Comparison of ENCODE assay signal across 14 cellular contexts in the genomic region with DNA sequence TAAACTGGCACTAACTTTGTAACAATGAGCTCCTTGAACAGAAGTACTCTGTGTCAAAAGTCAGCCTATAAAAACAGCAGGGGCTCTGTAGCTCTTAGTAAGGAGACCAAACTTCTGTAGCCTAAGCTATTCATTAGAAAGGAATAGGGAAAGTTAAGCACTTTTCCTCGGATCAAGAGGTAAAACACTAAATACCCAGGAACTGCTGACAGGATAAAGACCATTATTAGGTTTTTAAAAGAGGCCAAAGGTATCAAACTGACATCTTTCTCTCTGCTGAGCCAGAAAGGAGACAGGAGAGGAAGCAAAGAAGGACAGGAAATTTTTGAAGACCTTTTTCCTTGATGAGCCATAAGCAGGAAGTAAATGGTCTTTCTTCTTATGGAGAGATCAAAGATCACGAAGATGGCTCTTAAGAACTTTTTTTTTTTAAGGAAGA. TPM values are rescaled to one million over a fixed set of nuclear protein-coding genes. Genes with fewer than 3 reads are reported as not detected.
DNase-seq lines count a peak whose midpoint lies in the region; ATAC-seq, FAIRE-seq and TF ChIP-seq lines count a peak whose summit lies in the region.
"Had no signal": no experiment of that assay in that cellular context is flagged by ENCODE, and none has a peak within 500 bp of the region (broad histone marks: within the 10 kb centered on the region; RNA-seq: fewer than 3 reads in every experiment).

No MANE protein-coding gene starts in this region.

- 31% methylated on average over 1 of the region's 2 CpGs for WGBS in mesenchymal stem cell
- no CpG with 5 or more reads among the region's 2 CpGs for WGBS in trophoblast cell (ENCODE audit: extremely low coverage, insufficient coverage, insufficient read length)

- peaks cover 9% of the 10 kb centered on the region for H3K4me1 ChIP-seq in BLaER1
- no peaks in the 10 kb centered on the region for H3K4me1 ChIP-seq in mesenchymal stem cell (ENCODE audit: control insufficient read depth, insufficient read depth, low read depth, low read length)
- H3K4me1 ChIP-seq in trophoblast cell (ENCODE audit: control insufficient read depth in 1 of 2, insufficient read depth in 2 of 2, low read length in 2 of 2) = no peaks in the 10 kb centered on the region

- FAIRE-seq in RCC 7860 (lab: Jason Lieb, UNC) = no peak
- FAIRE-seq: GM19239 had no signal

- peaks cover 37% of the 10 kb centered on the region for H3K36me3 ChIP-seq in BLaER1
- H3K36me3 ChIP-seq in mesenchymal stem cell (ENCODE audit: control insufficient read depth in 1 of 2, insufficient read depth in 2 of 2, low read depth in 1 of 2, low read length in 2 of 2) = peaks cover 0 to 10% of the 10 kb centered on the region in 2 experiments
- H3K36me3 ChIP-seq in trophoblast cell (ENCODE audit: control insufficient read depth in 1 of 2, insufficient read depth in 2 of 2, low read length in 2 of 2) = peaks cover 0 to 3% of the 10 kb centered on the region in 2 experiments
- H3K36me3 ChIP-seq: adrenal gland had no signal

- no peak overlapping the region for H2AFZ ChIP-seq in mesenchymal stem cell (ENCODE audit: low read depth, low read length)
- no peak overlapping the region for H2AFZ ChIP-seq in trophoblast cell (ENCODE audit: insufficient read depth, low read length, poor library complexity)

- no peaks in the 10 kb centered on the region for H4K20me1 ChIP-seq in BLaER1

- no peak overlapping the region for H2AK5ac ChIP-seq in mesenchymal stem cell (ENCODE audit: low read length, severe bottlenecking)
- H2AK5ac ChIP-seq in trophoblast cell (ENCODE audit: low read length) = no peak overlapping the region

- no peaks in the 10 kb centered on the region for H3K79me2 ChIP-seq in trophoblast cell (ENCODE audit: control insufficient read depth, insufficient read depth, low read length, poor library complexity)

- H3K9me3 Mint-ChIP-seq in activated naive CD8-positive, alpha-beta T cell treated with anti-CD3 and anti-CD28 coated beads, Interleukin-2, amount 50 U/mL, for 24 hours = no peaks in the 10 kb centered on the region

- no peak for ATAC-seq in activated naive CD8-positive, alpha-beta T cell treated with anti-CD3 and anti-CD28 coated beads, Interleukin-2, amount 50 U/mL, for 24 hours
- ATAC-seq: heart right ventricle had no signal

- H3K36me3 Mint-ChIP-seq in activated naive CD8-positive, alpha-beta T cell treated with anti-CD3 and anti-CD28 coated beads, Interleukin-2, amount 50 U/mL, for 24 hours (ENCODE audit: low read depth) = peaks cover 8% of the 10 kb centered on the region

- H3K23ac ChIP-seq in mesenchymal stem cell (ENCODE audit: low read length in 2 of 2) (no peak overlapping the region), trophoblast cell (ENCODE audit: low read length) (no peak overlapping the region)

- H3K14ac ChIP-seq in mesenchymal stem cell (ENCODE audit: low read length in 2 of 2) (no peak overlapping the region), trophoblast cell (ENCODE audit: low read length) (no peak overlapping the region)

- H3K4me3 ChIP-seq in BLaER1 = no peak overlapping the region
- H3K4me3 ChIP-seq in mesenchymal stem cell (ENCODE audit: insufficient read depth in 1 of 2, low read depth in 1 of 2, low read length in 2 of 2) = no peak overlapping the region
- H3K4me3 ChIP-seq in trophoblast cell (ENCODE audit: low read depth, low read length) = no peak overlapping the region
- H3K4me3 ChIP-seq: adrenal gland, heart right ventricle had no signal

- H2BK120ac ChIP-seq in mesenchymal stem cell (ENCODE audit: low read depth, low read length) = no peak overlapping the region
- H2BK120ac ChIP-seq in trophoblast cell (ENCODE audit: insufficient read depth, low read length, poor library complexity) = no peak overlapping the region

- DNase-seq in HEK293T (ENCODE audit: extremely low spot score) (peak; percentile 32), mesenchymal stem cell (peak; percentile 28), RCC 7860 (ENCODE audit: low spot score) (no peak), trophoblast cell (no peak)
- no peak for DNase-seq in activated naive CD8-positive, alpha-beta T cell treated with anti-CD3 and anti-CD28 coated beads, Interleukin-2, amount 50 U/mL, for 24 hours
- no peak for DNase-seq in stimulated activated CD4-positive, alpha-beta T cell treated with anti-CD3 and anti-CD28 coated beads, Interleukin-2, amount 100 ng/mL, for 24 hours
- DNase-seq in NK-92 treated with Interleukin-12 subunit alpha and Interleukin-12 subunit beta, amount 100 ng/mL, for 24 hours (lab: John Stamatoyannopoulos, UW) = no peak
- DNase-seq: activated CD8-positive, alpha-beta memory T cell treated with anti-CD3 and anti-CD28 coated beads for 24 hours; adrenal gland; heart right ventricle; NCI-H1105 had no signal

- H3K27me3 Mint-ChIP-seq in activated naive CD8-positive, alpha-beta T cell treated with anti-CD3 and anti-CD28 coated beads, Interleukin-2, amount 50 U/mL, for 24 hours = no peaks in the 10 kb centered on the region

- POLR2A ChIA-PET in HEK293T (lab: Yijun Ruan, JAX) = interaction anchor here (2.1 kb wide), 1 partner anchor 32 kb away, joined by 13 read pairs; the partner anchor contains the start of genes ABCE1 and ANAPC10

- CTCF ChIA-PET in HEK293T (lab: Yijun Ruan, JAX) = interaction anchor here (0.6 to 0.7 kb wide), 6 partner anchors 9 to 1952 kb away, joined by 3 to 4 read pairs (median 4); no protein-coding TSS in a partner anchor

- peak overlapping the region; percentile 26 for H3K4me2 ChIP-seq in BLaER1
- peak overlapping the region; percentile 27 for H3K4me2 ChIP-seq in mesenchymal stem cell (ENCODE audit: low read length, poor library complexity, severe bottlenecking)
- H3K4me2 ChIP-seq in trophoblast cell (ENCODE audit: low read length) = no peak overlapping the region

- H3K4me1 Mint-ChIP-seq in activated naive CD8-positive, alpha-beta T cell treated with anti-CD3 and anti-CD28 coated beads, Interleukin-2, amount 50 U/mL, for 24 hours = peaks cover 11% of the 10 kb centered on the region

- H3K4me3 Mint-ChIP-seq in activated naive CD8-positive, alpha-beta T cell treated with anti-CD3 and anti-CD28 coated beads, Interleukin-2, amount 50 U/mL, for 24 hours = no peak overlapping the region

- no peak overlapping the region for H2BK15ac ChIP-seq in mesenchymal stem cell (ENCODE audit: low read depth, poor library complexity, severe bottlenecking)

- H3K9me3 ChIP-seq in BLaER1 (no peaks in the 10 kb centered on the region), mesenchymal stem cell (ENCODE audit: control insufficient read depth, low read length) (no peaks in the 10 kb centered on the region), trophoblast cell (ENCODE audit: insufficient read depth, low read depth, low read length) (no peaks in the 10 kb centered on the region)
- H3K9me3 ChIP-seq: heart right ventricle had no signal

- peaks cover 6% of the 10 kb centered on the region for H3K79me1 ChIP-seq in mesenchymal stem cell (replicated peaks; ENCODE audit: low read length, poor library complexity, severe bottlenecking)
- no peaks in the 10 kb centered on the region for H3K79me1 ChIP-seq in trophoblast cell (ENCODE audit: low read length)

- H3K9ac ChIP-seq in BLaER1 (no peak overlapping the region), mesenchymal stem cell (ENCODE audit: low read length) (peak overlapping the region; percentile 4), trophoblast cell (ENCODE audit: low read length) (no peak overlapping the region)

- no peak overlapping the region for H3K27ac ChIP-seq in BLaER1
- peak overlapping the region; percentile 57 for H3K27ac ChIP-seq in mesenchymal stem cell (ENCODE audit: low read length, poor library complexity, severe bottlenecking)
- no peak overlapping the region for H3K27ac ChIP-seq in trophoblast cell (ENCODE audit: low read depth, low read length)
- H3K27ac ChIP-seq: adrenal gland, C4-2B, heart right ventricle had no signal

- no peak overlapping the region for H3K4ac ChIP-seq in mesenchymal stem cell (ENCODE audit: low read depth in 1 of 2, low read length in 2 of 2)
- no peak overlapping the region for H3K4ac ChIP-seq in trophoblast cell (ENCODE audit: low read depth, low read length)

- H4K8ac ChIP-seq in mesenchymal stem cell (ENCODE audit: low read length) (no peak overlapping the region), trophoblast cell (ENCODE audit: low read depth, low read length) (no peak overlapping the region)

- H2BK12ac ChIP-seq in mesenchymal stem cell (ENCODE audit: low read length in 2 of 2) (no peak overlapping the region), trophoblast cell (ENCODE audit: low read length) (no peak overlapping the region)

- H3K27me3 ChIP-seq in BLaER1 (no peaks in the 10 kb centered on the region), mesenchymal stem cell (ENCODE audit: control insufficient read depth in 1 of 2, insufficient read depth in 1 of 2, low read length in 2 of 2) (no peaks in the 10 kb centered on the region), trophoblast cell (ENCODE audit: insufficient read depth, low read length) (no peaks in the 10 kb centered on the region)
- H3K27me3 ChIP-seq: adrenal gland, heart right ventricle had no signal

- H4K91ac ChIP-seq in mesenchymal stem cell (ENCODE audit: low read length) (no peak overlapping the region), trophoblast cell (ENCODE audit: low read depth, low read length) (no peak overlapping the region)

- H3K18ac ChIP-seq in mesenchymal stem cell (ENCODE audit: low read depth in 1 of 2, low read length in 2 of 2) = no peak overlapping the region
- no peak overlapping the region for H3K18ac ChIP-seq in trophoblast cell (ENCODE audit: low read length)

- H2BK5ac ChIP-seq in mesenchymal stem cell (ENCODE audit: low read depth, low read length, poor library complexity, severe bottlenecking) (no peak overlapping the region), trophoblast cell (ENCODE audit: low read depth, low read length, poor library complexity) (no peak overlapping the region)

- H3K27ac Mint-ChIP-seq in activated naive CD8-positive, alpha-beta T cell treated with anti-CD3 and anti-CD28 coated beads, Interleukin-2, amount 50 U/mL, for 24 hours = peak overlapping the region; percentile 5

- no peak overlapping the region for H4K12ac ChIP-seq in trophoblast cell (ENCODE audit: low read depth, low read length)

TF ChIP-seq in HEK293T, 16 proteins besides CTCF, POLR2A, EP300 and RAD21 (continues in another document):
- TF ChIP-seq CTBP1 (IDR thresholded peaks at IDR 0.05; ENCODE audit: borderline replicate concordance) (peak; percentile 14; the same call in 1 of the 2 replicates), PKNOX1 (IDR thresholded peaks at IDR 0.05) (peak; percentile 83)

RNA-seq across cellular contexts. Expression of gene ANAPC10, which starts 31.9 kb away (rescaled TPM):
- 15.9 TPM for polyA plus RNA-seq in mesenchymal stem cell (2013, experiment 1 of 2)
- 16.4 TPM for polyA plus RNA-seq in mesenchymal stem cell (2013, experiment 2 of 2)
- polyA plus RNA-seq in trophoblast cell (2013) = 13.8 and 14.1 TPM in 2 replicates

RNA-seq across cellular contexts. Expression of gene ABCE1, which starts 32.0 kb away (rescaled TPM):
- 38.8 TPM for polyA plus RNA-seq in mesenchymal stem cell (2013, experiment 1 of 2)
- polyA plus RNA-seq in mesenchymal stem cell (2013, experiment 2 of 2) = 40.4 TPM
- 49.1 TPM in 2 replicates for polyA plus RNA-seq in trophoblast cell (2013)

Comparison
In these comparisons a context has a peak if more than half of its experiments do, and no peak if none do; other contexts are left out.
1. DNase-seq: peak in HEK293T (single experiment) and mesenchymal stem cell (single experiment); none in activated naive CD8-positive, alpha-beta T cell treated with anti-CD3 and anti-CD28 coated beads, Interleukin-2, amount 50 U/mL, for 24 hours (single experiment), stimulated activated CD4-positive, alpha-beta T cell treated with anti-CD3 and anti-CD28 coated beads, Interleukin-2, amount 100 ng/mL, for 24 hours (0 of 2), RCC 7860 (single experiment), NK-92 treated with Interleukin-12 subunit alpha and Interleukin-12 subunit beta, amount 100 ng/mL, for 24 hours (single experiment) and trophoblast cell (0 of 2).